8 cellular contexts compared by ENCODE assay signal in genomic region chr2:131492418-131493198, GRCh38. TPM values are rescaled to one million over a fixed set of nuclear protein-coding genes. Genes with fewer than 3 reads are reported as not detected.
DNase-seq lines count a peak whose midpoint lies in the region; ATAC-seq and TF ChIP-seq lines count a peak whose summit lies in the region.

No MANE protein-coding gene starts in this region.

- peak; percentile 11; the same call in 1 of the 2 replicates for TF ChIP-seq RAD21 in SK-N-SH (IDR thresholded peaks at IDR 0.05; ENCODE audit: low read length)

- peaks cover 35% of the 10 kb centered on the region in 2 donors for H3K36me3 Mint-ChIP-seq in activated naive CD4-positive, alpha-beta T cell treated with anti-CD3 and anti-CD28 coated beads, Interleukin-2, amount 50 U/mL, for 72 hours
- no peaks in the 10 kb centered on the region for H3K36me3 Mint-ChIP-seq in glutamatergic neuron (ENCODE audit: unreplicated experiment)

- H3K36me3 ChIP-seq in SK-N-SH (replicated peaks in 1 of 2; ENCODE audit: control insufficient read depth in 1 of 2, insufficient read depth in 2 of 2, low read length in 1 of 2) (no peaks in the 10 kb centered on the region), osteoblast (ENCODE audit: insufficient read depth, low read length) (no peaks in the 10 kb centered on the region), thoracic aorta (no peaks in the 10 kb centered on the region)

- no peaks in the 10 kb centered on the region for H3F3A ChIP-seq in SK-N-SH (replicated peaks; ENCODE audit: insufficient read depth)

- H3K9me3 ChIP-seq in SK-N-SH (no peaks in the 10 kb centered on the region), osteoblast (ENCODE audit: low read depth, low read length) (no peaks in the 10 kb centered on the region), thoracic aorta (no peaks in the 10 kb centered on the region)

- ATAC-seq in HG02623 (IDR thresholded peaks at IDR 0.05; ENCODE audit: unreplicated experiment) (peak; percentile 65), thoracic aorta (ENCODE audit: insufficient number of reproducible peaks, low FRiP score, low read depth) (peak; percentile 88)
- ATAC-seq in activated naive CD4-positive, alpha-beta T cell treated with anti-CD3 and anti-CD28 coated beads, Interleukin-2, amount 50 U/mL, for 72 hours: peak; percentile 78 to 85

- H3K4me1 Mint-ChIP-seq in glutamatergic neuron (ENCODE audit: low read depth, unreplicated experiment): peaks cover 16% of the 10 kb centered on the region

- H3K4me1 ChIP-seq in SK-N-SH (ENCODE audit: control insufficient read depth in 1 of 2, insufficient read depth in 2 of 2, low read depth in 1 of 2, low read length in 1 of 2): peaks cover 6 to 15% of the 10 kb centered on the region in 2 experiments; a peak in 2 of 4 replicates
- peaks cover 8% of the 10 kb centered on the region for H3K4me1 ChIP-seq in osteoblast (ENCODE audit: insufficient read depth, low read length)
- peaks cover 7 to 25% of the 10 kb centered on the region in 2 donors for H3K4me1 ChIP-seq in thoracic aorta (ENCODE audit: control insufficient read depth in 1 of 2, low read depth in 2 of 2)

- H3K9me2 ChIP-seq in SK-N-SH: no peaks in the 10 kb centered on the region

- H3K4me3 ChIP-seq in GM12865 (ENCODE audit: low read depth, low read length) (peak overlapping the region; percentile 99), SK-N-SH (ENCODE audit: low read depth in 2 of 2, low read length in 1 of 2) (peak overlapping the region; percentile 83 to 91), osteoblast (ENCODE audit: insufficient read depth, low read length) (peak overlapping the region; percentile 95), thoracic aorta (peak overlapping the region; percentile 91)

- peak overlapping the region; percentile 93 for H3K9ac ChIP-seq in SK-N-SH

- H3K27me3 ChIP-seq in SK-N-SH (ENCODE audit: insufficient read depth) (no peaks in the 10 kb centered on the region), osteoblast (ENCODE audit: insufficient read depth, low read length) (no peaks in the 10 kb centered on the region), thoracic aorta (replicated peaks; ENCODE audit: insufficient read depth) (no peaks in the 10 kb centered on the region)

- H3K4me2 ChIP-seq in SK-N-SH: peak overlapping the region; percentile 82
- H3K4me2 ChIP-seq in osteoblast (ENCODE audit: insufficient read depth, low read length): peak overlapping the region; percentile 92

- H4K20me1 ChIP-seq in SK-N-SH (ENCODE audit: insufficient read depth) (peaks cover 7% of the 10 kb centered on the region; the same call in 1 of the 2 replicates), osteoblast (ENCODE audit: insufficient read depth, low read length) (no peaks in the 10 kb centered on the region)

- peak overlapping the region; percentile 98 for H3K4me3 Mint-ChIP-seq in glutamatergic neuron (ENCODE audit: unreplicated experiment)

- under 1% methylated on average over 25 of the region's 79 CpGs for WGBS in SK-N-SH (ENCODE audit: low lambda C conversion rate)

- H3K79me2 ChIP-seq in SK-N-SH (ENCODE audit: insufficient read depth) (peaks cover 61% of the 10 kb centered on the region), osteoblast (ENCODE audit: insufficient read depth, low read length) (peaks cover 68% of the 10 kb centered on the region)

- H3K9me3 Mint-ChIP-seq in activated naive CD4-positive, alpha-beta T cell treated with anti-CD3 and anti-CD28 coated beads, Interleukin-2, amount 50 U/mL, for 72 hours: no peaks in the 10 kb centered on the region
- H3K9me3 Mint-ChIP-seq in glutamatergic neuron (ENCODE audit: unreplicated experiment): peaks cover 9% of the 10 kb centered on the region

- TF ChIP-seq CTCF in GM12865 (IDR thresholded peaks at IDR 0.05; ENCODE audit: insufficient read depth, low read depth, low read length, missing control alignments): peak; percentile 74
- peak; percentile 95 for TF ChIP-seq CTCF in SK-N-SH (IDR thresholded peaks at IDR 0.05)
- peak; percentile 89 for TF ChIP-seq CTCF in glutamatergic neuron (IDR thresholded peaks at IDR 0.05; ENCODE audit: partially characterized antibody, unreplicated experiment)
- TF ChIP-seq CTCF in osteoblast (IDR thresholded peaks at IDR 0.05; ENCODE audit: extremely low read depth, low read depth, low read length): peak; percentile 68
- peak; percentile 89 for TF ChIP-seq CTCF in thoracic aorta (IDR thresholded peaks at IDR 0.05)

- H2AFZ ChIP-seq in SK-N-SH (ENCODE audit: low read depth): peak overlapping the region; percentile 83
- peak overlapping the region; percentile 99 for H2AFZ ChIP-seq in osteoblast (ENCODE audit: low read length)

- peaks cover 10% of the 10 kb centered on the region for H3K27me3 Mint-ChIP-seq in glutamatergic neuron (ENCODE audit: unreplicated experiment)

- H3K27ac ChIP-seq in SK-N-SH (ENCODE audit: low read depth in 2 of 2, low read length in 1 of 2) (peak overlapping the region; percentile 74 to 91), osteoblast (ENCODE audit: low read depth, low read length) (peak overlapping the region; percentile 82), thoracic aorta (peak overlapping the region; percentile 69 to 86)

- H3K27ac Mint-ChIP-seq in activated naive CD4-positive, alpha-beta T cell treated with anti-CD3 and anti-CD28 coated beads, Interleukin-2, amount 50 U/mL, for 72 hours: peak overlapping the region; percentile 93 to 99
- H3K27ac Mint-ChIP-seq in glutamatergic neuron (ENCODE audit: unreplicated experiment): peak overlapping the region; percentile 75

- CTCF ChIA-PET in SK-N-SH (lab: Yijun Ruan, JAX): interaction anchor here (0.6 to 5.1 kb wide), 30 partner anchors 10 to 451 kb away, joined by 3 to 36 read pairs (median 4); partner anchors contain the start of gene CCDC74A

- POLR2A ChIA-PET in SK-N-SH (lab: Yijun Ruan, JAX): interaction anchor here (0.6 to 0.8 kb wide), 2 partner anchors 45 to 451 kb away, joined by 3 read pairs; no protein-coding TSS in a partner anchor

- DNase-seq in GM12865 (ENCODE audit: low read depth) (peak; percentile 99), NCI-H1092 (lab: John Stamatoyannopoulos, UW) (peak; percentile 89), SK-N-SH (peak; percentile 100), glutamatergic neuron (peak; percentile 94), osteoblast (ENCODE audit: insufficient read length, low spot score, missing footprints) (peak; percentile 99), thoracic aorta (ENCODE audit: low spot score) (peak; percentile 64)
- DNase-seq in activated naive CD4-positive, alpha-beta T cell treated with anti-CD3 and anti-CD28 coated beads, Interleukin-2, amount 50 U/mL, for 72 hours (ENCODE audit: low spot score in 2 of 2): peak; percentile 91 to 93

- TF ChIP-seq EP300 in SK-N-SH (IDR thresholded peaks at IDR 0.05; ENCODE audit: borderline replicate concordance in 1 of 2, low read depth in 1 of 2, low read length in 1 of 2): no peak

TF ChIP-seq in SK-N-SH, 30 proteins besides CTCF, POLR2A, EP300 and RAD21 (continues in another document):
- TF ChIP-seq CHD2 (IDR thresholded peaks at IDR 0.05; ENCODE audit: low read length, partially characterized antibody) (peak; percentile 33), MEF2A (IDR thresholded peaks at IDR 0.05; ENCODE audit: borderline replicate concordance, low read depth) (no peak), EZH2phosphoT487 (IDR thresholded peaks at IDR 0.05; ENCODE audit: borderline replicate concordance, low read depth) (no peak), TEAD4 (IDR thresholded peaks at IDR 0.05; ENCODE audit: borderline replicate concordance, insufficient read depth) (no peak), GABPA (IDR thresholded peaks at IDR 0.05; ENCODE audit: low read depth) (no peak), NFIC (IDR thresholded peaks at IDR 0.05; ENCODE audit: borderline replicate concordance) (no peak), TCF12 (IDR thresholded peaks at IDR 0.05) (no peak), RXRA (IDR thresholded peaks at IDR 0.05; ENCODE audit: borderline replicate concordance, low read depth) (no peak), ELF1 (IDR thresholded peaks at IDR 0.05) (peak; percentile 60; the same call in 1 of the 2 replicates), TAF1 (IDR thresholded peaks at IDR 0.05; ENCODE audit: borderline replicate concordance, low read depth, low read length) (peak; percentile 75), PBX3 (IDR thresholded peaks at IDR 0.05) (no peak), NRF1 (IDR thresholded peaks at IDR 0.05; ENCODE audit: low read depth, low read length) (peak; percentile 64)

RNA-seq across cellular contexts. Expression of gene MZT2A, which starts 0.4 kb away (rescaled TPM):
- polyA plus RNA-seq in SK-N-SH (2012; rRNA removed): 48.0 and 61.9 TPM in 2 replicates
- 58.0 and 60.3 TPM in 2 replicates for polyA plus RNA-seq in SK-N-SH (2012; cell fraction: cytosol; rRNA removed)
- polyA plus RNA-seq in SK-N-SH (2012; cell fraction: nucleus; rRNA removed): 20.2 and 24.6 TPM in 2 replicates
- total RNA-seq in activated naive CD4-positive, alpha-beta T cell treated with anti-CD3 and anti-CD28 coated beads, Interleukin-2, amount 50 U/mL, for 72 hours: 100 to 1,000 TPM in 1 of 2 donors, 10 to 100 TPM in 1; 71.2 to 162 TPM
- total RNA-seq in glutamatergic neuron (ENCODE audit: unreplicated experiment) (100 TPM), osteoblast (45.2 and 59.8 TPM in 2 replicates), thoracic aorta (10 to 100 TPM; 43.3 to 49.5 TPM)

RNA-seq across cellular contexts. Expression of gene TUBA3D, which starts 16.7 kb away (rescaled TPM):
- polyA plus RNA-seq in SK-N-SH (2012; rRNA removed): not detected in 2 replicates
- polyA plus RNA-seq in SK-N-SH (2012; cell fraction: cytosol; rRNA removed): not detected in 2 replicates
- not detected in 2 replicates for polyA plus RNA-seq in SK-N-SH (2012; cell fraction: nucleus; rRNA removed)
- not detected for total RNA-seq in activated naive CD4-positive, alpha-beta T cell treated with anti-CD3 and anti-CD28 coated beads, Interleukin-2, amount 50 U/mL, for 72 hours
- total RNA-seq in glutamatergic neuron (ENCODE audit: unreplicated experiment) (not detected), osteoblast (not detected in 2 replicates), thoracic aorta (not detected)

RNA-seq across cellular contexts. Expression of gene CCDC74A, which starts 35.1 kb away (rescaled TPM):
- 16.6 and 21.3 TPM in 2 replicates for polyA plus RNA-seq in SK-N-SH (2012; rRNA removed)
- polyA plus RNA-seq in SK-N-SH (2012; cell fraction: cytosol; rRNA removed): 9.8 and 12.4 TPM in 2 replicates
- 71.8 and 105 TPM in 2 replicates for polyA plus RNA-seq in SK-N-SH (2012; cell fraction: nucleus; rRNA removed)
- total RNA-seq in activated naive CD4-positive, alpha-beta T cell treated with anti-CD3 and anti-CD28 coated beads, Interleukin-2, amount 50 U/mL, for 72 hours: 1 to 10 TPM; 3.7 to 7.1 TPM
- total RNA-seq in glutamatergic neuron (ENCODE audit: unreplicated experiment) (0.54 TPM), osteoblast (13.4 and 15.9 TPM in 2 replicates), thoracic aorta (10 to 100 TPM in 1 of 2 donors, 1 to 10 TPM in 1; 2.6 to 13.9 TPM)

Comparison
In these comparisons a context has a peak if more than half of its experiments do, and no peak if none do; other contexts are left out.
1. Peak in every context shown above with its lines: DNase-seq, ATAC-seq, H3K4me3 ChIP-seq and H3K27ac ChIP-seq.